ENCODE assay signal across 9 cellular contexts in genomic region chr6:75546401-75546800, GRCh38. TPM values are rescaled to one million over a fixed set of nuclear protein-coding genes. Genes with fewer than 3 reads are reported as not detected.
A peak's percentile ranks its signal among the peaks of the same experiment; 100 is the strongest.
DNase-seq lines count a peak whose midpoint lies in the region; ATAC-seq and TF ChIP-seq lines count a peak whose summit lies in the region.
"Had no signal": no experiment of that assay in that cellular context is flagged by ENCODE, and none has a peak within 500 bp of the region (broad histone marks: within the 10 kb centered on the region; RNA-seq: fewer than 3 reads in every experiment).

No MANE protein-coding gene starts in this region.

- no peak overlapping the region for H3K4me2 ChIP-seq in hepatocyte

- H3K36me3 ChIP-seq in hepatocyte (replicated peaks; ENCODE audit: insufficient read depth, low read depth) = no peaks in the 10 kb centered on the region

- H3K36me3 Mint-ChIP-seq in WTC11 = no peaks in the 10 kb centered on the region

- no peaks in the 10 kb centered on the region for H3K4me1 ChIP-seq in hepatocyte (ENCODE audit: insufficient read depth)

- no peaks in the 10 kb centered on the region for H3K9me2 ChIP-seq in hepatocyte (replicated peaks; ENCODE audit: insufficient read depth)

- DNase-seq in AG04450 (ENCODE audit: low read depth, low spot score) (no peak), SK-MEL-5 (ENCODE audit: low read depth, low spot score) (peak; percentile 53), hepatocyte (ENCODE audit: low spot score) (no peak), omental fat pad (ENCODE audit: low spot score) (no peak), substantia nigra (lab: John Stamatoyannopoulos, UW) (no peak), WTC11 (ENCODE audit: low spot score) (no peak)
- no peak for DNase-seq in activated CD4-positive, alpha-beta T cell treated with anti-CD3 and anti-CD28 coated beads, Interleukin-2, amount 50 U/mL, for 48 hours
- DNase-seq: NCI-H1417 treated with DMSO at 0.1 percent for 48 hours had no signal

- peak; percentile 31 for TF ChIP-seq CTCF in AG04450 (IDR thresholded peaks at IDR 0.05; ENCODE audit: low read depth, low read length)
- TF ChIP-seq CTCF in hepatocyte (IDR thresholded peaks at IDR 0.05; ENCODE audit: poor library complexity) = peak; percentile 41
- TF ChIP-seq CTCF in omental fat pad (IDR thresholded peaks at IDR 0.05) = no peak
- TF ChIP-seq CTCF in WTC11 (IDR thresholded peaks at IDR 0.05) = no peak

- ATAC-seq in GM21723 (IDR thresholded peaks at IDR 0.05; ENCODE audit: unreplicated experiment) = peak; percentile 49
- no peak for ATAC-seq in omental fat pad (ENCODE audit: low FRiP score)
- no peak for ATAC-seq in WTC11

- H3K27ac ChIP-seq in AG04450 (ENCODE audit: low read depth, low read length) = no peak overlapping the region
- no peak overlapping the region for H3K27ac ChIP-seq in hepatocyte
- no peak overlapping the region for H3K27ac ChIP-seq in substantia nigra (ENCODE audit: low read depth, low read length, poor library complexity, severe bottlenecking)

- H3K79me2 ChIP-seq in hepatocyte = no peaks in the 10 kb centered on the region

- no peak overlapping the region for H3K27ac Mint-ChIP-seq in WTC11

- no peaks in the 10 kb centered on the region for H3K27me3 ChIP-seq in AG04450 (ENCODE audit: control insufficient read depth, insufficient read depth, low read length)
- H3K27me3 ChIP-seq in hepatocyte = no peaks in the 10 kb centered on the region

- in situ Hi-C loops in SK-MEL-5 (cut with HindIII; ENCODE audit: low pct_unique_long_range_greater_than_20kb, low sequenced_read_pairs) = no loop called here

- no peaks in the 10 kb centered on the region for H3K9me3 ChIP-seq in AG04450 (ENCODE audit: control insufficient read depth, insufficient read depth, low read length)
- H3K9me3 ChIP-seq in hepatocyte (ENCODE audit: low read depth) = no peaks in the 10 kb centered on the region

- POLR2A ChIA-PET in AG04450 (lab: Yijun Ruan, JAX) (interaction anchor here (0.9 kb wide), 1 partner anchor 279 kb away, joined by 3 read pairs; no protein-coding TSS in a partner anchor), WTC11 (lab: Charles Lee) (no interaction called here)

- no peaks in the 10 kb centered on the region for H3K27me3 Mint-ChIP-seq in WTC11 (ENCODE audit: low read depth)

- H3K9me3 Mint-ChIP-seq in WTC11 = no peaks in the 10 kb centered on the region

- no peaks in the 10 kb centered on the region for H4K20me1 ChIP-seq in hepatocyte (ENCODE audit: insufficient read depth, poor library complexity, severe bottlenecking)

- peaks cover 5% of the 10 kb centered on the region for H3K4me1 Mint-ChIP-seq in WTC11

- 24% methylated on average over 2 of the region's 2 CpGs for WGBS in hepatocyte (ENCODE audit: low lambda C conversion rate, missing lambda C conversion rate)

- no peak overlapping the region for H2AFZ ChIP-seq in hepatocyte

- CTCF ChIA-PET in AG04450 (lab: Charles Lee) = interaction anchor here (0.6 to 1.8 kb wide), 34 partner anchors 8 to 1697 kb away, joined by 3 to 49 read pairs (median 4); partner anchors contain the start of gene COX7A2
- CTCF ChIA-PET in WTC11 (lab: Charles Lee) = interaction anchor here (0.8 to 1.8 kb wide), 11 partner anchors 10 to 338 kb away, joined by 3 to 10 read pairs (median 5); partner anchors contain the start of gene FILIP1

- H3K4me3 Mint-ChIP-seq in WTC11 = no peak overlapping the region

- no peak overlapping the region for H3K4me3 ChIP-seq in AG04450 (ENCODE audit: low read depth, low read length)
- H3K4me3 ChIP-seq in hepatocyte = no peak overlapping the region

TF ChIP-seq in WTC11, 78 proteins besides CTCF, POLR2A, EP300 and RAD21:
- TF ChIP-seq ZSCAN18 (CRISPR knock-in tag; IDR thresholded peaks at IDR 0.05) (no peak), ZNF423 (CRISPR knock-in tag; IDR thresholded peaks at IDR 0.05) (no peak), ZBTB43 (CRISPR knock-in tag; IDR thresholded peaks at IDR 0.05) (no peak), NFYB (CRISPR knock-in tag; conservative IDR thresholded peaks at IDR 0.05; ENCODE audit: low read depth) (no peak)

RNA-seq across cellular contexts. Expression of gene FILIP1, which starts 52.8 kb away (rescaled TPM):
- 0.10 and 0.12 TPM in 2 replicates for polyA plus RNA-seq in AG04450 (2011; rRNA removed)
- 0.05 and 0.09 TPM in 2 replicates for polyA minus RNA-seq in AG04450 (2011; rRNA and poly(A)+ RNA removed)
- total RNA-seq in SK-MEL-5 (2014; rRNA removed; shearing (Covaris generic)) = 0.03 TPM in 1 of 2 replicates, not detected in the other
- polyA plus RNA-seq in SK-MEL-5 (2015; cell fraction: cytosol; rRNA removed) = 0.04 and 0.10 TPM in 2 replicates
- polyA plus RNA-seq in SK-MEL-5 (2015; cell fraction: nucleus; rRNA removed) = not detected in 2 replicates
- 6.0 and 7.3 TPM in 2 replicates for total RNA-seq in hepatocyte
- polyA plus RNA-seq in hepatocyte = 4.1 and 5.7 TPM in 2 replicates
- total RNA-seq in omental fat pad = 10 to 100 TPM in 1 of 4 donors, 1 to 10 TPM in 3; 3.0 to 15.9 (median 5.7) TPM
- total RNA-seq in WTC11 (2021) = 2.9 to 5.6 TPM (median 5.1 TPM) in 3 replicates

RNA-seq across cellular contexts. Expression of gene SENP6, which starts 55.3 kb away (rescaled TPM):
- polyA plus RNA-seq in AG04450 (2011; rRNA removed) (35.8 and 55.8 TPM in 2 replicates), hepatocyte (35.9 and 37.8 TPM in 2 replicates)
- polyA minus RNA-seq in AG04450 (2011; rRNA and poly(A)+ RNA removed) = 24.4 and 52.7 TPM in 2 replicates
- total RNA-seq in SK-MEL-5 (2014; rRNA removed; shearing (Covaris generic)) = 67.4 and 72.8 TPM in 2 replicates
- polyA plus RNA-seq in SK-MEL-5 (2015; cell fraction: cytosol; rRNA removed) = 36.0 and 47.3 TPM in 2 replicates
- 138 and 154 TPM in 2 replicates for polyA plus RNA-seq in SK-MEL-5 (2015; cell fraction: nucleus; rRNA removed)
- total RNA-seq in hepatocyte (90.3 and 102 TPM in 2 replicates), omental fat pad (100 to 1,000 TPM in 2 of 4 donors, 10 to 100 TPM in 2; 88.2 to 134 (median 110) TPM), WTC11 (2021) (90.9 to 100 TPM (median 99.4 TPM) in 3 replicates)

Comparison
In these comparisons a context has a peak if more than half of its experiments do, and no peak if none do; other contexts are left out.
1. CTCF ChIP-seq: peak in AG04450 (single experiment) and hepatocyte (single experiment); none in omental fat pad (0 of 3) and WTC11 (single experiment).